Comparison of ENCODE assay signal across 2 cellular contexts in the genomic region with DNA sequence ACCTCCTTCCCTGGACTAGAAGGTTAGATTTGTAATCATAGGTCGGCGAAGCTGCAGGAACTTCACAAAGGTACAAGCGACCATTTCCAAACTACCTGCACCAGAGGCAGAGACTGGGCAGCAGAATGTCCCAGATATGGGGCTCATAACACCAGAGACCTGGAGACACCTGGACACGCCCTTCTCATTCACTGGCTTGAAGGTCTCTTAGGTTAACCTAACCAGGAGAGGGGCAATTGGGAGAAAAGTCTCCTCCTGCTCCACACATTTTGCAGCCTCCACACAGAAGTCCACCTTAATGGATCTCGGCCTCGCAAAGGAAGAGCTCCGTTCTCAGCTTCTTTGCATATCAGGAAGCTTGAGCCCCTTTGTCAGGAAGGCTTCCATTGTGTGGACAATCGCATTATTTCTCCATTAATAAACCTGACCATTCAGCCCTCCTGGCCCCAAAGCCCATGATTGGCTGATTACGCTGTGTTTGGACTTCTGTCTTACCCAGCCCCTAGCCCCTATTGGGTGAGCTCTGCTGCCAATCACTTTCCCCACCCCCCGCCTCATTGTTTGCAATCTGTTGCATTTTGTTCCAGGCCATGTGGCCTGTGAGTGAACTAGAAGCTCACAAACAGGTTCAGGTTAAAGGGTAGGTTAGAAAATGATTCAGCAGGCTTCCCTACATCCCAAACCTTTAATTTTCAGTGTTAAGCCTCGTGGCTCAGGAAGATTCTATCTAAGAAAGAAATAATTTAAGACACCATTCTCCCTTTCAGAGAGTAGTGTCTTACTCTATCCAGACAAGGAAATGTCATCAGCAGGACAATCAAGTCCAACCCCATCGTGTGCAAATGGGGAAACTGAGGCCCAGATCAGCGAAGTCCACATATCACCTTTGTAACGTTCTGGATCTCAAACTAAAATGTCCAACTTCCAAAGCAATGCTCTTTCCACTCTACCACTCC.
TF ChIP-seq lines count a peak whose summit lies in the region.

No MANE protein-coding gene starts in this region.

TF ChIP-seq in GM23338, 12 proteins besides CTCF, POLR2A, EP300 and RAD21:
- TF ChIP-seq POLR2AphosphoS5 (IDR thresholded peaks at IDR 0.05; ENCODE audit: low read depth) (peak; percentile 59), CREB1 (CRISPR knock-in tag; IDR thresholded peaks at IDR 0.05; ENCODE audit: low read depth) (peak; percentile 64), NANOG (IDR thresholded peaks at IDR 0.05; ENCODE audit: borderline replicate concordance) (no peak)
- TF ChIP-seq, protein P1, sequence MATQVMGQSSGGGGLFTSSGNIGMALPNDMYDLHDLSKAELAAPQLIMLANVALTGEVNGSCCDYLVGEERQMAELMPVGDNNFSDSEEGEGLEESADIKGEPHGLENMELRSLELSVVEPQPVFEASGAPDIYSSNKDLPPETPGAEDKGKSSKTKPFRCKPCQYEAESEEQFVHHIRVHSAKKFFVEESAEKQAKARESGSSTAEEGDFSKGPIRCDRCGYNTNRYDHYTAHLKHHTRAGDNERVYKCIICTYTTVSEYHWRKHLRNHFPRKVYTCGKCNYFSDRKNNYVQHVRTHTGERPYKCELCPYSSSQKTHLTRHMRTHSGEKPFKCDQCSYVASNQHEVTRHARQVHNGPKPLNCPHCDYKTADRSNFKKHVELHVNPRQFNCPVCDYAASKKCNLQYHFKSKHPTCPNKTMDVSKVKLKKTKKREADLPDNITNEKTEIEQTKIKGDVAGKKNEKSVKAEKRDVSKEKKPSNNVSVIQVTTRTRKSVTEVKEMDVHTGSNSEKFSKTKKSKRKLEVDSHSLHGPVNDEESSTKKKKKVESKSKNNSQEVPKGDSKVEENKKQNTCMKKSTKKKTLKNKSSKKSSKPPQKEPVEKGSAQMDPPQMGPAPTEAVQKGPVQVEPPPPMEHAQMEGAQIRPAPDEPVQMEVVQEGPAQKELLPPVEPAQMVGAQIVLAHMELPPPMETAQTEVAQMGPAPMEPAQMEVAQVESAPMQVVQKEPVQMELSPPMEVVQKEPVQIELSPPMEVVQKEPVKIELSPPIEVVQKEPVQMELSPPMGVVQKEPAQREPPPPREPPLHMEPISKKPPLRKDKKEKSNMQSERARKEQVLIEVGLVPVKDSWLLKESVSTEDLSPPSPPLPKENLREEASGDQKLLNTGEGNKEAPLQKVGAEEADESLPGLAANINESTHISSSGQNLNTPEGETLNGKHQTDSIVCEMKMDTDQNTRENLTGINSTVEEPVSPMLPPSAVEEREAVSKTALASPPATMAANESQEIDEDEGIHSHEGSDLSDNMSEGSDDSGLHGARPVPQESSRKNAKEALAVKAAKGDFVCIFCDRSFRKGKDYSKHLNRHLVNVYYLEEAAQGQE (IDR thresholded peaks at IDR 0.05; ENCODE audit: unreplicated experiment): no peak
- TF ChIP-seq, protein P2, sequence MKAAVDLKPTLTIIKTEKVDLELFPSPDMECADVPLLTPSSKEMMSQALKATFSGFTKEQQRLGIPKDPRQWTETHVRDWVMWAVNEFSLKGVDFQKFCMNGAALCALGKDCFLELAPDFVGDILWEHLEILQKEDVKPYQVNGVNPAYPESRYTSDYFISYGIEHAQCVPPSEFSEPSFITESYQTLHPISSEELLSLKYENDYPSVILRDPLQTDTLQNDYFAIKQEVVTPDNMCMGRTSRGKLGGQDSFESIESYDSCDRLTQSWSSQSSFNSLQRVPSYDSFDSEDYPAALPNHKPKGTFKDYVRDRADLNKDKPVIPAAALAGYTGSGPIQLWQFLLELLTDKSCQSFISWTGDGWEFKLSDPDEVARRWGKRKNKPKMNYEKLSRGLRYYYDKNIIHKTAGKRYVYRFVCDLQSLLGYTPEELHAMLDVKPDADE (IDR thresholded peaks at IDR 0.05): no peak

TF ChIP-seq in endothelial cell of umbilical vein, 7 proteins besides CTCF, POLR2A, EP300 and RAD21:
- TF ChIP-seq EZH2 (IDR thresholded peaks at IDR 0.05; ENCODE audit: borderline replicate concordance, low read depth, low read length, severe bottlenecking) (no peak), JUN (IDR thresholded peaks at IDR 0.05; ENCODE audit: borderline replicate concordance, insufficient read depth, insufficient read length, low read depth) (no peak), MYC (IDR thresholded peaks at IDR 0.05; ENCODE audit: low read depth, low read length) (no peak)
- TF ChIP-seq, protein P3, sequence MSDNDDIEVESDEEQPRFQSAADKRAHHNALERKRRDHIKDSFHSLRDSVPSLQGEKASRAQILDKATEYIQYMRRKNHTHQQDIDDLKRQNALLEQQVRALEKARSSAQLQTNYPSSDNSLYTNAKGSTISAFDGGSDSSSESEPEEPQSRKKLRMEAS (IDR thresholded peaks at IDR 0.05; ENCODE audit: insufficient read depth, insufficient read length): no peak
